21 cellular contexts compared by ENCODE assay signal in genomic region chr18:8006979-8007378, GRCh38.
"Had no signal": no experiment of that assay in that cellular context is flagged by ENCODE, and none has a peak within 500 bp of the region (broad histone marks: within the 10 kb centered on the region; RNA-seq: fewer than 3 reads in every experiment).

No MANE protein-coding gene starts in this region.

- H3K9me3 ChIP-seq: SK-N-SH had no signal

- H3K4me2 ChIP-seq: SK-N-SH had no signal

- ATAC-seq: Panc1, PC-3, T-cell had no signal

- H3K9ac ChIP-seq: SK-N-SH had no signal

- DNase-seq: KBM-7, MV-4-11, NCI-H1048, NCI-H1105, NCI-H1436 treated with DMSO at 0.1 percent for 48 hours, NCI-H187, NCI-H2029, NCI-H2081 treated with DMSO at 0.1 percent for 48 hours, NCI-H2171, NCI-H226, NCI-H446, NCI-H510A, NCI-H524 treated with DMSO at 0.1 percent for 48 hours, NCI-H774, PC-3, SHP77, SK-N-SH, SW 1271, T-cell had no signal

- H3K27ac ChIP-seq: RWPE1 had no signal
